Comparison of ENCODE assay signal across 28 cellular contexts in the genomic region with DNA sequence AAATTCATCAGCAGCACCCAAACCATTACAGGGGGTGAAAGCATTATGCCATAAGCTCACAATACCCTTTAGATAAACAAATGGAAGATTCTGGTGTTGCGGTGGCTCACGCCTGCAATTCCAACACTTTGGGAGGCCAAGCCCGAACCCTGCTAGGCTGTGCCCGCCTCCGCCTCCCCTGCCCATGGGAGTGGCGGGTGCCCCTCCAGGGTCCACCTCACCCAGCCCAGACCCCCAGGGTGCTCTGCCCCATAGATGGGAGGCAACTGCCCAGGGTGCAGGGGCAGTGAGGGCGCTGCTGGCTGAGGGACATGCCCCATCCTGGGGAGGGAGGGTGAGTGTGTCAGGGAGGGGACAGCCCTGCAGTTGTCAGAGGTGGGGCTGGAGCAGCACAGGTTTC. TPM values are rescaled to one million over a fixed set of nuclear protein-coding genes. Genes with fewer than 3 reads are reported as not detected.
"Had no signal": no experiment of that assay in that cellular context is flagged by ENCODE, and none has a peak within 500 bp of the region (broad histone marks: within the 10 kb centered on the region; RNA-seq: fewer than 3 reads in every experiment).

No MANE protein-coding gene starts in this region.

- H3K9me3 Mint-ChIP-seq: stimulated activated effector memory CD8-positive, alpha-beta T cell treated with anti-CD3 and anti-CD28 coated beads, Interleukin-12 subunit alpha, Interleukin-12 subunit beta, amount 100 ng/mL, for 72 hours; stimulated activated naive CD8-positive, alpha-beta T cell treated with anti-CD3 and anti-CD28 coated beads, Interleukin-15, Interleukin-2, amounts not matched to agents 100 ng/mL and 50 ng/mL, for 24 hours; type B pancreatic cell had no signal

- H3K4me1 Mint-ChIP-seq: stimulated activated effector memory CD8-positive, alpha-beta T cell treated with anti-CD3 and anti-CD28 coated beads, Interleukin-12 subunit alpha, Interleukin-12 subunit beta, amount 100 ng/mL, for 72 hours; stimulated activated memory B cell treated with anti-CD40 and anti-IgM and Interleukin-4, amounts not matched to agents 10 μg/mL and 1 μg/mL and 100 μg/mL, for 72 hours; stimulated activated naive B cell treated with anti-CD40 and anti-IgM and Interleukin-4, amounts not matched to agents 10 μg/mL and 1 μg/mL and 100 μg/mL, for 72 hours had no signal

- ATAC-seq: stimulated activated effector memory CD8-positive, alpha-beta T cell treated with anti-CD3 and anti-CD28 coated beads, Interleukin-12 subunit alpha, Interleukin-12 subunit beta, amount 100 ng/mL, for 72 hours; stimulated activated memory B cell treated with anti-CD40 and anti-IgM and Interleukin-4, amounts not matched to agents 10 μg/mL and 1 μg/mL and 100 μg/mL, for 72 hours; stimulated activated naive B cell treated with anti-CD40 and anti-IgM and Interleukin-4, amounts not matched to agents 10 μg/mL and 1 μg/mL and 100 μg/mL, for 72 hours; upper lobe of right lung had no signal

- H3K4me1 ChIP-seq: stomach, suprapubic skin, testis, thyroid gland, tibial artery, tibial nerve, transverse colon, upper lobe of left lung, upper lobe of right lung, uterus, vagina had no signal

- H3K36me3 ChIP-seq: stomach, suprapubic skin, thoracic aorta, thyroid gland, tibial artery, tibial nerve, transverse colon, upper lobe of left lung, upper lobe of right lung, uterus, vagina had no signal

- H3K9me3 ChIP-seq: stomach, suprapubic skin, testis, thoracic aorta, thyroid gland, tibial artery, tibial nerve, transverse colon, upper lobe of left lung, upper lobe of right lung, uterus, vagina had no signal

- H3K27ac Mint-ChIP-seq: stimulated activated effector memory CD8-positive, alpha-beta T cell treated with anti-CD3 and anti-CD28 coated beads, Interleukin-12 subunit alpha, Interleukin-12 subunit beta, amount 100 ng/mL, for 72 hours; stimulated activated memory B cell treated with anti-CD40 and anti-IgM and Interleukin-4, amounts not matched to agents 10 μg/mL and 1 μg/mL and 100 μg/mL, for 72 hours; stimulated activated naive B cell treated with anti-CD40 and anti-IgM and Interleukin-4, amounts not matched to agents 10 μg/mL and 1 μg/mL and 100 μg/mL, for 72 hours; stimulated activated naive CD8-positive, alpha-beta T cell treated with anti-CD3 and anti-CD28 coated beads, Interleukin-15, Interleukin-2, amounts not matched to agents 100 ng/mL and 50 ng/mL, for 24 hours; type B pancreatic cell had no signal

- H3K4me3 Mint-ChIP-seq: stimulated activated effector memory CD8-positive, alpha-beta T cell treated with anti-CD3 and anti-CD28 coated beads, Interleukin-12 subunit alpha, Interleukin-12 subunit beta, amount 100 ng/mL, for 72 hours; stimulated activated memory B cell treated with anti-CD40 and anti-IgM and Interleukin-4, amounts not matched to agents 10 μg/mL and 1 μg/mL and 100 μg/mL, for 72 hours; stimulated activated naive B cell treated with anti-CD40 and anti-IgM and Interleukin-4, amounts not matched to agents 10 μg/mL and 1 μg/mL and 100 μg/mL, for 72 hours; stimulated activated naive CD8-positive, alpha-beta T cell treated with anti-CD3 and anti-CD28 coated beads, Interleukin-15, Interleukin-2, amounts not matched to agents 100 ng/mL and 50 ng/mL, for 24 hours; type B pancreatic cell had no signal

- H3K27ac ChIP-seq: stomach, suprapubic skin, testis, thoracic aorta, thyroid gland, tibial artery, tibial nerve, transverse colon, upper lobe of left lung, upper lobe of right lung, uterus, vagina had no signal

- DNase-seq: stimulated activated CD4-positive, alpha-beta T cell treated with anti-CD3 and anti-CD28 coated beads, Interleukin-2, amount 100 ng/mL, for 24 hours; stimulated activated CD4-positive, alpha-beta T cell treated with anti-CD3 and anti-CD28 coated beads, Interleukin-2, amount 100 ng/mL, for 48 hours; stimulated activated CD4-positive, alpha-beta T cell treated with anti-CD3 and anti-CD28 coated beads, Interleukin-4, amount 100 ng/mL, for 1 hour; stimulated activated CD4-positive, alpha-beta T cell treated with anti-CD3 and anti-CD28 coated beads, Interleukin-4, amount 100 ng/mL, for 24 hours; stimulated activated CD4-positive, alpha-beta T cell treated with anti-CD3 and anti-CD28 coated beads, Interleukin-4, amount 100 ng/mL, for 4 hours; stimulated activated CD8-positive, alpha-beta memory T cell treated with anti-CD3 and anti-CD28 coated beads, Interleukin-4, amount 100 ng/mL, for 48 hours; stimulated activated naive B cell treated with anti-CD40 and anti-IgM and Interleukin-4, amounts not matched to agents 10 μg/mL and 1 μg/mL and 100 μg/mL, for 72 hours; stimulated activated naive CD4-positive, alpha-beta T cell; stimulated activated naive CD4-positive, alpha-beta T cell treated with Interleukin-2 at 50 U/mL for 16 hours; stomach; substantia nigra; testis; thyroid gland; tibial artery; transverse colon; trophoblast cell; upper lobe of right lung; uterus had no signal

- H3K4me3 ChIP-seq: stomach, suprapubic skin, testis, thoracic aorta, thyroid gland, tibial artery, tibial nerve, transverse colon, upper lobe of left lung, upper lobe of right lung, uterus, vagina had no signal

- H3K27me3 ChIP-seq: testis, thyroid gland, tibial artery, tibial nerve, transverse colon, upper lobe of left lung, upper lobe of right lung, uterus, vagina had no signal

RNA-seq across cellular contexts. Expression of gene SIGLECL1, which starts 10.0 kb away (rescaled TPM):
- polyA plus RNA-seq: stomach, urinary bladder had no signal
